In genomic region chr10:2099321-2099720, GRCh38 we compare ENCODE assay signal across 8 cellular contexts.
"Had no signal": no experiment of that assay in that cellular context is flagged by ENCODE, and none has a peak within 500 bp of the region (broad histone marks: within the 10 kb centered on the region; RNA-seq: fewer than 3 reads in every experiment).

No MANE protein-coding gene starts in this region.

- H3K4me1 Mint-ChIP-seq: H9 had no signal

- ATAC-seq: K562 had no signal

- FAIRE-seq: H54, HTR-8/SVneo, K562 had no signal

- H3K4me3 ChIP-seq: K562 had no signal

- DNase-seq: GOT3, H9, HCEC 1CT, IMR-90, KG1 had no signal

- H3K4me3 Mint-ChIP-seq: H9 had no signal

- H3K27ac Mint-ChIP-seq: H9 had no signal
